In genomic region chrX:100687546-100687945, GRCh38 we compare ENCODE assay signal across 10 cellular contexts. TPM values are rescaled to one million over a fixed set of nuclear protein-coding genes. Genes with fewer than 3 reads are reported as not detected.
DNase-seq lines count a peak whose midpoint lies in the region; ATAC-seq lines count a peak whose summit lies in the region.
"Had no signal": no experiment of that assay in that cellular context is flagged by ENCODE, and none has a peak within 500 bp of the region (broad histone marks: within the 10 kb centered on the region; RNA-seq: fewer than 3 reads in every experiment).

No MANE protein-coding gene starts in this region.

- H3K4me1 Mint-ChIP-seq in stimulated activated memory B cell treated with anti-CD40 and anti-IgM and Interleukin-4, amounts not matched to agents 10 μg/mL and 1 μg/mL and 100 μg/mL, for 72 hours: peaks cover 17% of the 10 kb centered on the region
- H3K4me1 Mint-ChIP-seq: activated CD4-positive, alpha-beta memory T cell treated with anti-CD3 and anti-CD28 coated beads, Interleukin-2, amount 10 ng/mL, durations not matched to agents 7 days and 5 days had no signal

- H3K27ac Mint-ChIP-seq in stimulated activated memory B cell treated with anti-CD40 and anti-IgM and Interleukin-4, amounts not matched to agents 10 μg/mL and 1 μg/mL and 100 μg/mL, for 72 hours: no peak overlapping the region
- H3K27ac Mint-ChIP-seq: activated CD4-positive, alpha-beta memory T cell treated with anti-CD3 and anti-CD28 coated beads, Interleukin-2, amount 10 ng/mL, durations not matched to agents 7 days and 5 days had no signal

- intact Hi-C loops in left ventricle myocardium superior (cut with micrococcal nuclease): loop anchor here (5.0 kb wide), 1 partner anchor 80 kb away; no protein-coding TSS in a partner anchor

- H3K9me3 Mint-ChIP-seq in stimulated activated memory B cell treated with anti-CD40 and anti-IgM and Interleukin-4, amounts not matched to agents 10 μg/mL and 1 μg/mL and 100 μg/mL, for 72 hours: no peaks in the 10 kb centered on the region
- H3K9me3 Mint-ChIP-seq: activated CD4-positive, alpha-beta memory T cell treated with anti-CD3 and anti-CD28 coated beads, Interleukin-2, amount 10 ng/mL, durations not matched to agents 7 days and 5 days had no signal

- no peaks in the 10 kb centered on the region for H3K36me3 Mint-ChIP-seq in stimulated activated memory B cell treated with anti-CD40 and anti-IgM and Interleukin-4, amounts not matched to agents 10 μg/mL and 1 μg/mL and 100 μg/mL, for 72 hours

- no peaks in the 10 kb centered on the region for H3K27me3 Mint-ChIP-seq in stimulated activated memory B cell treated with anti-CD40 and anti-IgM and Interleukin-4, amounts not matched to agents 10 μg/mL and 1 μg/mL and 100 μg/mL, for 72 hours

- DNase-seq in activated CD4-positive, alpha-beta T cell treated with anti-CD3 and anti-CD28 coated beads for 48 hours: peak; percentile 5
- no peak for DNase-seq in activated CD4-positive, alpha-beta T cell treated with anti-CD3 and anti-CD28 coated beads, Interleukin-2, amount 50 U/mL, for 1 hour
- DNase-seq in activated effector memory CD4-positive, alpha-beta T cell treated with anti-CD3 and anti-CD28 coated beads, Interleukin-2, amount 50 U/mL, for 16 hours: no peak
- DNase-seq in left ventricle myocardium superior (no peak), NCI-H1930 (lab: John Stamatoyannopoulos, UW) (no peak)
- DNase-seq: activated CD4-positive, alpha-beta memory T cell treated with anti-CD3 and anti-CD28 coated beads, Interleukin-2, amount 10 ng/mL, durations not matched to agents 7 days and 5 days; NCI-H1417 had no signal

- ATAC-seq in HG02571 (IDR thresholded peaks at IDR 0.05; ENCODE audit: unreplicated experiment): peak; percentile 67
- ATAC-seq in HG03521 (IDR thresholded peaks at IDR 0.05; ENCODE audit: unreplicated experiment): peak; percentile 78
- peak; percentile 69 for ATAC-seq in stimulated activated memory B cell treated with anti-CD40 and anti-IgM and Interleukin-4, amounts not matched to agents 10 μg/mL and 1 μg/mL and 100 μg/mL, for 72 hours
- ATAC-seq in left ventricle myocardium superior: no peak

- no peak overlapping the region for H3K4me3 Mint-ChIP-seq in stimulated activated memory B cell treated with anti-CD40 and anti-IgM and Interleukin-4, amounts not matched to agents 10 μg/mL and 1 μg/mL and 100 μg/mL, for 72 hours
- H3K4me3 Mint-ChIP-seq: activated CD4-positive, alpha-beta memory T cell treated with anti-CD3 and anti-CD28 coated beads, Interleukin-2, amount 10 ng/mL, durations not matched to agents 7 days and 5 days had no signal

RNA-seq across cellular contexts. Expression of gene SRPX2, which starts 43.5 kb away (rescaled TPM):
- total RNA-seq in left ventricle myocardium superior: 9.5 TPM
- total RNA-seq: activated CD4-positive, alpha-beta memory T cell treated with anti-CD3 and anti-CD28 coated beads, Interleukin-2, amount 10 ng/mL, durations not matched to agents 7 days and 5 days had no signal

RNA-seq across cellular contexts. Expression of gene SYTL4, which starts 44.4 kb away (rescaled TPM):
- total RNA-seq in left ventricle myocardium superior: 2.6 TPM
- total RNA-seq: activated CD4-positive, alpha-beta memory T cell treated with anti-CD3 and anti-CD28 coated beads, Interleukin-2, amount 10 ng/mL, durations not matched to agents 7 days and 5 days had no signal

RNA-seq across cellular contexts. Expression of gene TSPAN6, which starts 50.9 kb away (rescaled TPM):
- total RNA-seq in left ventricle myocardium superior: 4.8 TPM
- total RNA-seq: activated CD4-positive, alpha-beta memory T cell treated with anti-CD3 and anti-CD28 coated beads, Interleukin-2, amount 10 ng/mL, durations not matched to agents 7 days and 5 days had no signal
